6 cellular contexts compared by ENCODE assay signal in the genomic region with DNA sequence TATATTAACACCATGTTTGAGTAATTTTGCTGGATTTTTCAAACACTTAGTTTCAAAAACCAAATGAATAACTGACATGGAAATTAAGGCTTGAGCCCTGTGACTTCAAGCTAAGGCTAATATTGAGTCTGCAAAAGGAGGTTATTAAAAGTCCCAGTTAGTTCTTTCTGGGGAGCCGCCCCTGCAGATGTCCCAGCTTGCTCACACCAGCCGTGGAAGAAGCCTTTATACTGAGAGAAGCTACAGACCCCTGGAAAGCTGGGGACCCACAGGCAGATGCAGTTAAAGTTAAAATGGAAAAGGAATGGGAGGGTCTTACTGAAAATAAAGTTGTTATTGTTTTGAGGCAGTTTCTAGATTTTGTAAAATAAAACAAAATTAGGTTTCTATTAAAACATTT.
"Had no signal": no experiment of that assay in that cellular context is flagged by ENCODE, and none has a peak within 500 bp of the region (broad histone marks: within the 10 kb centered on the region; RNA-seq: fewer than 3 reads in every experiment).

No MANE protein-coding gene starts in this region.

- FAIRE-seq: HepG2, HTR-8/SVneo had no signal

- H3K4me2 ChIP-seq: KMS-11 had no signal

- H3K9ac ChIP-seq: KMS-11 had no signal

- DNase-seq: KBM-7, KG1 had no signal

- H3K27ac ChIP-seq: HL-60, KMS-11 had no signal

- ATAC-seq: HepG2 had no signal
